23 cellular contexts compared by ENCODE assay signal in the genomic region with DNA sequence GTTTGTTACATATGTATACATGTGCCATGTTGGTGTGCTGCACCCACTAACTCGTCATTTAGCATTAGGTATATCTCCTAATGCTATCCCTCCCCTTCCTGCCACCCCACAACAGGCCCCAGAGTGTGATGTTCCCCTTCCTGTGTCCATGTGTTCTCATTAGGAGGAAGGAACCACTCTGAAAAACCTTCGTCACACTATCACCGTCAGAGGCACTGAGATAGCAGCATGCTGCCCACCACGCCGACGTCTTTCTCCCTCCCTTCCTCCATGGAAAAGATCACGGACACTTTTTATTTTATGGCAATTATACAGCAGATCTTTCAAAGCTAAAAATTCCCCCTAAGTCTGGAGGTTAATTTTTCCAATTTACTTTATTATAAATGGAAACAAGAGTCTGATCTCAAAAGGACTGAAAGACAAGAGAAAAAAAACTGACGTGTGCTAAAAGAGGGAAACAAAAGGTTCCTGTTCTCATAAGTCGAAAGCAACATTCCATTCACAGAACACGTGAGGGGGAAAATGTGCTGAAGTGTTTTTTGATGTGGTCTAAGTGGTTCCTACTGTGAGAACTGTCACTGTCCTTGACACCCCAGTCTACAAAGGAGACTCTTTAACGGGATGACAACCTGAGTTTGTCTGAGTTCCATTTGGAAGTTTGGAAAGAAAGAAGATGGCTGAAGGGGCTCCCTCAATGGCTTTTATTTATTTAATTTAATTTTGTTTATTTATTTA.
"Had no signal": no experiment of that assay in that cellular context is flagged by ENCODE, and none has a peak within 500 bp of the region (broad histone marks: within the 10 kb centered on the region; RNA-seq: fewer than 3 reads in every experiment).

No MANE protein-coding gene starts in this region.

- DNase-seq: effector CD4-positive, alpha-beta T cell; endodermal cell; erythroblast; foreskin keratinocyte; hippocampal formation; left lung; mesenchymal stem cell; midbrain; psoas muscle; retina; sigmoid colon; stimulated activated CD4-positive, alpha-beta T cell treated with anti-CD3 and anti-CD28 coated beads, Interleukin-2, amount 100 ng/mL, for 24 hours; stimulated activated CD4-positive, alpha-beta T cell treated with anti-CD3 and anti-CD28 coated beads, Interleukin-4, amount 100 ng/mL, for 4 hours; stimulated activated naive B cell treated with anti-CD40 and anti-IgM and Interleukin-4, amounts not matched to agents 10 μg/mL and 1 μg/mL and 100 μg/mL, for 72 hours; stomach; substantia nigra; trophoblast cell had no signal

- H3K4me3 ChIP-seq: coronary artery, left lung, lung, psoas muscle, sigmoid colon, skin epidermis, stomach, thoracic aorta had no signal

- H3K27ac ChIP-seq: coronary artery, foreskin keratinocyte, left lung, neutrophil, psoas muscle, sigmoid colon, skin epidermis, stomach, thoracic aorta had no signal

- H3K27me3 ChIP-seq: foreskin keratinocyte, neutrophil, sigmoid colon, stomach had no signal

- H3K9me3 ChIP-seq: left lung, neutrophil, psoas muscle, sigmoid colon, stomach, thoracic aorta had no signal

- H3K27ac Mint-ChIP-seq: endodermal cell; natural killer cell treated with Interleukin-12 subunit alpha and Interleukin-12 subunit beta and Interleukin-15 and Interleukin-18, amount 100 ng/mL, for 72 hours; stimulated activated naive B cell treated with anti-CD40 and anti-IgM and Interleukin-4, amounts not matched to agents 10 μg/mL and 1 μg/mL and 100 μg/mL, for 72 hours had no signal

- H3K27me3 Mint-ChIP-seq: natural killer cell treated with Interleukin-12 subunit alpha and Interleukin-12 subunit beta and Interleukin-15 and Interleukin-18, amount 100 ng/mL, for 72 hours; stimulated activated naive B cell treated with anti-CD40 and anti-IgM and Interleukin-4, amounts not matched to agents 10 μg/mL and 1 μg/mL and 100 μg/mL, for 72 hours had no signal

- H3K4me1 ChIP-seq: foreskin keratinocyte, left lung, psoas muscle, sigmoid colon, stomach had no signal

- H3K4me3 Mint-ChIP-seq: endodermal cell; natural killer cell treated with Interleukin-12 subunit alpha and Interleukin-12 subunit beta and Interleukin-15 and Interleukin-18, amount 100 ng/mL, for 72 hours; stimulated activated naive B cell treated with anti-CD40 and anti-IgM and Interleukin-4, amounts not matched to agents 10 μg/mL and 1 μg/mL and 100 μg/mL, for 72 hours had no signal

- H3K36me3 ChIP-seq: left lung, neutrophil, sigmoid colon, stomach, thoracic aorta had no signal

- ATAC-seq: foreskin keratinocyte; left lung; natural killer cell treated with Interleukin-12 subunit alpha and Interleukin-12 subunit beta and Interleukin-15 and Interleukin-18, amount 100 ng/mL, for 72 hours; psoas muscle; stimulated activated naive B cell treated with anti-CD40 and anti-IgM and Interleukin-4, amounts not matched to agents 10 μg/mL and 1 μg/mL and 100 μg/mL, for 72 hours had no signal

- H3K36me3 Mint-ChIP-seq: natural killer cell treated with Interleukin-12 subunit alpha and Interleukin-12 subunit beta and Interleukin-15 and Interleukin-18, amount 100 ng/mL, for 72 hours; stimulated activated naive B cell treated with anti-CD40 and anti-IgM and Interleukin-4, amounts not matched to agents 10 μg/mL and 1 μg/mL and 100 μg/mL, for 72 hours had no signal

- H3K9me3 Mint-ChIP-seq: endodermal cell had no signal

- H3K4me1 Mint-ChIP-seq: stimulated activated naive B cell treated with anti-CD40 and anti-IgM and Interleukin-4, amounts not matched to agents 10 μg/mL and 1 μg/mL and 100 μg/mL, for 72 hours had no signal
